ENCODE assay signal across 10 cellular contexts in the genomic region with DNA sequence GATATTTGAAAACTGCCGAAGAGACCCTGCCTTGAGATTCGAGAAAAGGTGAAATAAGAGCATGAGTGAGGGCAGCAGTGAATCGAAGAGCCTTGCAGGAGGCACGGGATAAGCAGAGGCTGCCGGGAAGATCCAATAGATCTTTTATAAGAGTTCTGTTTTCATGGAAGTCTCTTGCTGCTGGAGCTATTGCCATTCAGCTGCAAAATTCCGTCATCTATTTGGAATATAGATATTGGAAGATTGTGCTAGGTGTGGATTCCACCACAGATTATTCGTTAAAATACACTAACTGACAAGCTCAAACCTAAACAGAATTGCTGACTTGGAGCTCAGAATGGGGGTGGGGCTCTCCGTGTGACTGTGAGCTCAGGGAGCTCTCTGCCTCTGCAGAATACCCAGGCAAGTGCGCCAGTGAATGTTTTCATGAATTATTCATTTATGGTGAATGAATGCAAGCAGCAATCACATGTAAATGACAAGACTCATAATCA.
A peak's percentile ranks its signal among the peaks of the same experiment; 100 is the strongest.
DNase-seq lines count a peak whose midpoint lies in the region; ATAC-seq and TF ChIP-seq lines count a peak whose summit lies in the region.
"Had no signal": no experiment of that assay in that cellular context is flagged by ENCODE, and none has a peak within 500 bp of the region (broad histone marks: within the 10 kb centered on the region; RNA-seq: fewer than 3 reads in every experiment).

No MANE protein-coding gene starts in this region.

- no peaks in the 10 kb centered on the region for H3K36me3 Mint-ChIP-seq in activated CD4-positive, alpha-beta T cell treated with anti-CD3 and anti-CD28 coated beads, Interleukin-2, amount 10 ng/mL, durations not matched to agents 24 days and 14 days (ENCODE audit: low read depth)

- H3K4me1 ChIP-seq in mesodermal cell (ENCODE audit: control insufficient read depth, insufficient read depth, low read length, poor library complexity, severe bottlenecking) (no peaks in the 10 kb centered on the region), right lobe of liver (no peaks in the 10 kb centered on the region)
- H3K4me1 ChIP-seq: parathyroid adenoma had no signal

- no peaks in the 10 kb centered on the region for H3K4me1 Mint-ChIP-seq in activated CD4-positive, alpha-beta T cell treated with anti-CD3 and anti-CD28 coated beads, Interleukin-2, amount 10 ng/mL, durations not matched to agents 24 days and 14 days

- no peak for ATAC-seq in right lobe of liver

- H3K9me3 Mint-ChIP-seq in activated CD4-positive, alpha-beta T cell treated with anti-CD3 and anti-CD28 coated beads, Interleukin-2, amount 10 ng/mL, durations not matched to agents 24 days and 14 days: no peaks in the 10 kb centered on the region

- H3K4me3 Mint-ChIP-seq in activated CD4-positive, alpha-beta T cell treated with anti-CD3 and anti-CD28 coated beads, Interleukin-2, amount 10 ng/mL, durations not matched to agents 24 days and 14 days: no peak overlapping the region

- POLR2A ChIA-PET in HEK293T (lab: Yijun Ruan, JAX): interaction anchor here (0.8 to 1.4 kb wide), 3 partner anchors 8 to 298 kb away, joined by 3 to 6 read pairs (median 6); no protein-coding TSS in a partner anchor

- TF ChIP-seq CTCF in right lobe of liver (IDR thresholded peaks at IDR 0.05): no peak

- intact Hi-C loops in activated CD4-positive, alpha-beta T cell treated with anti-CD3 and anti-CD28 coated beads, Interleukin-2, amount 10 ng/mL, durations not matched to agents 24 days and 14 days (cut with micrococcal nuclease): no loop called here
- intact Hi-C loops in right lobe of liver (cut with DNase I): no loop called here

- 83 to 89% methylated on average over 6 to 7 of the region's 9 CpGs for WGBS in mesodermal cell (ENCODE audit: insufficient coverage in 2 of 2), 2 experiments
- WGBS in right lobe of liver (ENCODE audit: insufficient coverage, low coverage, low lambda C conversion rate, missing lambda C conversion rate): 52% methylated on average over 7 of the region's 9 CpGs

- H3K4me3 ChIP-seq in mesodermal cell (ENCODE audit: extremely low read depth, insufficient read depth, low read length, poor library complexity, severe bottlenecking) (no peak overlapping the region), right lobe of liver (no peak overlapping the region)

- no peak for TF ChIP-seq POLR2A in right lobe of liver (IDR thresholded peaks at IDR 0.05)

- CTCF ChIA-PET in HEK293T (lab: Yijun Ruan, JAX): interaction anchor here (0.6 kb wide), 1 partner anchor 82 kb away, joined by 3 read pairs; no protein-coding TSS in a partner anchor

- peak overlapping the region; percentile 84 for H3K27ac ChIP-seq in caudate nucleus (ENCODE audit: low read depth, low read length)
- H3K27ac ChIP-seq in mesodermal cell (ENCODE audit: low read depth, low read length, severe bottlenecking): peak overlapping the region; percentile 51
- H3K27ac ChIP-seq in right lobe of liver: no peak overlapping the region
- H3K27ac ChIP-seq: parathyroid adenoma had no signal

- DNase-seq in HEK293T (ENCODE audit: extremely low spot score): peak; percentile 51
- DNase-seq in caudate nucleus (lab: John Stamatoyannopoulos, UW): peak in 51 of 61 donors; percentile 2 to 87 (median 56)
- peak; percentile 92 for DNase-seq in superior temporal gyrus (ENCODE audit: extremely low spot score)
- no peak for DNase-seq in activated CD4-positive, alpha-beta T cell treated with anti-CD3 and anti-CD28 coated beads, Interleukin-2, amount 10 ng/mL, durations not matched to agents 24 days and 14 days
- no peak for DNase-seq in DMS79 (lab: John Stamatoyannopoulos, UW)
- DNase-seq in NK-92 (lab: John Stamatoyannopoulos, UW; ENCODE audit: unreplicated experiment): no peak
- DNase-seq in right lobe of liver: no peak
- DNase-seq: RPMI8226 had no signal

- H3K36me3 ChIP-seq in mesodermal cell (ENCODE audit: control insufficient read depth, insufficient read depth, low read length) (peaks cover 11% of the 10 kb centered on the region), right lobe of liver (no peaks in the 10 kb centered on the region)

- H3K27ac Mint-ChIP-seq in activated CD4-positive, alpha-beta T cell treated with anti-CD3 and anti-CD28 coated beads, Interleukin-2, amount 10 ng/mL, durations not matched to agents 24 days and 14 days: no peak overlapping the region

- H3K27me3 Mint-ChIP-seq in activated CD4-positive, alpha-beta T cell treated with anti-CD3 and anti-CD28 coated beads, Interleukin-2, amount 10 ng/mL, durations not matched to agents 24 days and 14 days: no peaks in the 10 kb centered on the region

- H3K9me3 ChIP-seq in mesodermal cell (ENCODE audit: control insufficient read depth, low read length): no peaks in the 10 kb centered on the region
- H3K9me3 ChIP-seq in right lobe of liver: no peaks in the 10 kb centered on the region

- no peaks in the 10 kb centered on the region for H3K27me3 ChIP-seq in right lobe of liver

TF ChIP-seq in HEK293T, 16 proteins besides CTCF, POLR2A, EP300 and RAD21:
- TF ChIP-seq ZNF384 (IDR thresholded peaks at IDR 0.05) (no peak), ELF4 (IDR thresholded peaks at IDR 0.05) (no peak), L3MBTL2 (conservative IDR thresholded peaks at IDR 0.05) (no peak), HDGF (IDR thresholded peaks at IDR 0.05; ENCODE audit: borderline replicate concordance) (no peak), SP1 (IDR thresholded peaks at IDR 0.05) (no peak), TARDBP (IDR thresholded peaks at IDR 0.05) (no peak), LEF1 (IDR thresholded peaks at IDR 0.05; ENCODE audit: borderline replicate concordance) (no peak), SUZ12 (IDR thresholded peaks at IDR 0.05) (no peak), FOXK2 (IDR thresholded peaks at IDR 0.05) (no peak), BHLHE40 (IDR thresholded peaks at IDR 0.05; ENCODE audit: borderline replicate concordance) (no peak), NFRKB (IDR thresholded peaks at IDR 0.05) (no peak), FOXA1 (IDR thresholded peaks at IDR 0.05) (no peak)

Comparison
In these comparisons a context has a peak if more than half of its experiments do, and no peak if none do; other contexts are left out.
1. DNase-seq: peak in HEK293T (single experiment), caudate nucleus (51 of 61) and superior temporal gyrus (single experiment); none in activated CD4-positive, alpha-beta T cell treated with anti-CD3 and anti-CD28 coated beads, Interleukin-2, amount 10 ng/mL, durations not matched to agents 24 days and 14 days (single experiment), DMS79 (single experiment), NK-92 (single experiment) and right lobe of liver (0 of 3).
2. H3K27ac ChIP-seq: peak in caudate nucleus (single experiment) and mesodermal cell (single experiment); none in right lobe of liver (0 of 3).